ENCODE assay signal across 15 cellular contexts in the genomic region with DNA sequence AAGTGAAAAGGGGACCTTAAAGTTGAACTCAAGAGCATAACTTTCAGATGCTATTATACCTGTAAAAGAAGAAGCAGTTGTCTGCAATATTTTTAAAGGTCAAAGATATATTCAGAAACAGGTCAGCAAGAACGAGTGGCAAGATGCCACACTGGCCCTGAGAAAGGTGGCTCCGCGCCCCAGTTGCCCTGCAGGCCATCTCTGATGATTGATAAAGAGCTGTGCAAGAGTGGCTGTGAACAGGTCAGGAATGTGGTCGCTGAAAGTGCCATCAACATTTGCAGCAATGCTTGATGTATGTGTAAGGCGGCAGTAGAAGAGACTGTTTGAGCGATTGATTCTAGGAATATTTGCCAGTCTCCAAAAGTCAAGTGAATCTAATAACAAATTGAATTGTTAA.
DNase-seq lines count a peak whose midpoint lies in the region; ATAC-seq and TF ChIP-seq lines count a peak whose summit lies in the region.
"Had no signal": no experiment of that assay in that cellular context is flagged by ENCODE, and none has a peak within 500 bp of the region (broad histone marks: within the 10 kb centered on the region; RNA-seq: fewer than 3 reads in every experiment).

No MANE protein-coding gene starts in this region.

- no peaks in the 10 kb centered on the region for H3K27me3 ChIP-seq in right atrium auricular region
- H3K27me3 ChIP-seq in heart right ventricle = no peaks in the 10 kb centered on the region
- H3K27me3 ChIP-seq: BLaER1 had no signal

- H3K9me3 ChIP-seq in right atrium auricular region = no peaks in the 10 kb centered on the region
- H3K9me3 ChIP-seq in heart right ventricle = no peaks in the 10 kb centered on the region
- H3K9me3 ChIP-seq: BLaER1, Caco-2 had no signal

- H3K4me3 ChIP-seq in right atrium auricular region = no peak overlapping the region
- no peak overlapping the region for H3K4me3 ChIP-seq in heart right ventricle
- H3K4me3 ChIP-seq: BLaER1 had no signal

- TF ChIP-seq CTCF in right atrium auricular region (IDR thresholded peaks at IDR 0.05) = no peak
- TF ChIP-seq CTCF in heart right ventricle (IDR thresholded peaks at IDR 0.05) = no peak
- TF ChIP-seq CTCF in GM10266 (IDR thresholded peaks at IDR 0.05; ENCODE audit: control insufficient read depth, insufficient read depth, low read depth, missing control alignments) = no peak

- 37 to 51% methylated on average over 6 of the region's 6 CpGs for WGBS in heart right ventricle, 2 donors

- intact Hi-C loops in Right ventricle myocardium inferior (cut with DNase I) (no loop called here), heart right ventricle (cut with DNase I) (loop anchor here in 1 of 10 donors (10.0 kb wide), 1 partner anchor 46 kb away; no protein-coding TSS in a partner anchor)

- ATAC-seq in Right ventricle myocardium inferior (peak; percentile 84), heart right ventricle (peak in 6 of 8 donors; percentile 29 to 80 (median 53))

- H3K36me3 ChIP-seq in right atrium auricular region (no peaks in the 10 kb centered on the region), heart right ventricle (no peaks in the 10 kb centered on the region)
- H3K36me3 ChIP-seq: BLaER1 had no signal

- H3K4me1 ChIP-seq in right atrium auricular region (no peaks in the 10 kb centered on the region), heart right ventricle (peaks cover 0 to 6% (median 0%) of the 10 kb centered on the region in 9 donors)
- H3K4me1 ChIP-seq: BLaER1, Caco-2 had no signal

- DNase-seq in Right ventricle myocardium inferior (ENCODE audit: missing footprints) (peak; percentile 71), right atrium auricular region (ENCODE audit: low spot score) (no peak), heart right ventricle (peak; percentile 6 to 51), islet precursor cell (peak; percentile 55), GM10266 (ENCODE audit: extremely low spot score) (no peak), NCI-H82 (lab: John Stamatoyannopoulos, UW) (no peak)
- DNase-seq in stimulated activated naive CD4-positive, alpha-beta T cell treated with Interleukin-2 at 50 U/mL for 16 hours (lab: John Stamatoyannopoulos, UW) = no peak
- DNase-seq: 8988T; AML-193; Caco-2; CD8-positive, alpha-beta memory T cell; DND-41; GDM1 had no signal

- H3K27ac ChIP-seq in right atrium auricular region (no peak overlapping the region), heart right ventricle (no peak overlapping the region)
- H3K27ac ChIP-seq: BLaER1, HL-60 had no signal

Comparison
In these comparisons a context has a peak if more than half of its experiments do, and no peak if none do; other contexts are left out.
1. DNase-seq: peak in Right ventricle myocardium inferior (single experiment), heart right ventricle (2 of 2) and islet precursor cell (single experiment); none in right atrium auricular region (single experiment), GM10266 (single experiment), NCI-H82 (single experiment) and stimulated activated naive CD4-positive, alpha-beta T cell treated with Interleukin-2 at 50 U/mL for 16 hours (single experiment).